9 cellular contexts compared by ENCODE assay signal in genomic region chr3:23161896-23162570, GRCh38. TPM values are rescaled to one million over a fixed set of nuclear protein-coding genes. Genes with fewer than 3 reads are reported as not detected.
DNase-seq lines count a peak whose midpoint lies in the region; ATAC-seq and TF ChIP-seq lines count a peak whose summit lies in the region.
"Had no signal": no experiment of that assay in that cellular context is flagged by ENCODE, and none has a peak within 500 bp of the region (broad histone marks: within the 10 kb centered on the region; RNA-seq: fewer than 3 reads in every experiment).

No MANE protein-coding gene starts in this region.

- no peaks in the 10 kb centered on the region for H3K27me3 ChIP-seq in testis

- intact Hi-C loops in testis (cut with DNase I; ENCODE audit: low total_unique reads): no loop called here

- H3K27me3 Mint-ChIP-seq in stimulated activated memory B cell treated with anti-CD40 and anti-IgM and Interleukin-4, amounts not matched to agents 10 μg/mL and 1 μg/mL and 100 μg/mL, for 72 hours: no peaks in the 10 kb centered on the region

- peak; percentile 76 for ATAC-seq in GM19035 (IDR thresholded peaks at IDR 0.05; ENCODE audit: unreplicated experiment)
- peak; percentile 72 for ATAC-seq in HG02642 (IDR thresholded peaks at IDR 0.05; ENCODE audit: poor library complexity, unreplicated experiment)
- ATAC-seq in stimulated activated memory B cell treated with anti-CD40 and anti-IgM and Interleukin-4, amounts not matched to agents 10 μg/mL and 1 μg/mL and 100 μg/mL, for 72 hours: peak; percentile 74
- ATAC-seq: natural killer cell treated with Interleukin-12 subunit alpha and Interleukin-12 subunit beta and Interleukin-15 and Interleukin-18, amount 100 ng/mL, for 72 hours had no signal

- H3K27ac Mint-ChIP-seq in stimulated activated memory B cell treated with anti-CD40 and anti-IgM and Interleukin-4, amounts not matched to agents 10 μg/mL and 1 μg/mL and 100 μg/mL, for 72 hours: peak overlapping the region; percentile 62
- H3K27ac Mint-ChIP-seq: natural killer cell treated with Interleukin-12 subunit alpha and Interleukin-12 subunit beta and Interleukin-15 and Interleukin-18, amount 100 ng/mL, for 72 hours had no signal

- WGBS in testis, 2 donors: 75 to 76% methylated on average over 10 of the region's 10 CpGs

- H3K4me3 ChIP-seq in testis: no peak overlapping the region

- no peak overlapping the region for H3K27ac ChIP-seq in testis
- H3K27ac ChIP-seq: HL-60 had no signal

- peaks cover 37% of the 10 kb centered on the region for H3K4me1 Mint-ChIP-seq in stimulated activated memory B cell treated with anti-CD40 and anti-IgM and Interleukin-4, amounts not matched to agents 10 μg/mL and 1 μg/mL and 100 μg/mL, for 72 hours

- no peak for TF ChIP-seq POLR2A in testis (IDR thresholded peaks at IDR 0.05)

- H3K4me3 Mint-ChIP-seq in stimulated activated memory B cell treated with anti-CD40 and anti-IgM and Interleukin-4, amounts not matched to agents 10 μg/mL and 1 μg/mL and 100 μg/mL, for 72 hours: peak overlapping the region; percentile 58
- H3K4me3 Mint-ChIP-seq: natural killer cell treated with Interleukin-12 subunit alpha and Interleukin-12 subunit beta and Interleukin-15 and Interleukin-18, amount 100 ng/mL, for 72 hours had no signal

- H3K9me3 Mint-ChIP-seq in stimulated activated memory B cell treated with anti-CD40 and anti-IgM and Interleukin-4, amounts not matched to agents 10 μg/mL and 1 μg/mL and 100 μg/mL, for 72 hours: no peaks in the 10 kb centered on the region
- H3K9me3 Mint-ChIP-seq: natural killer cell treated with Interleukin-12 subunit alpha and Interleukin-12 subunit beta and Interleukin-15 and Interleukin-18, amount 100 ng/mL, for 72 hours had no signal

- H3K36me3 Mint-ChIP-seq in stimulated activated memory B cell treated with anti-CD40 and anti-IgM and Interleukin-4, amounts not matched to agents 10 μg/mL and 1 μg/mL and 100 μg/mL, for 72 hours: no peaks in the 10 kb centered on the region
- H3K36me3 Mint-ChIP-seq: natural killer cell treated with Interleukin-12 subunit alpha and Interleukin-12 subunit beta and Interleukin-15 and Interleukin-18, amount 100 ng/mL, for 72 hours had no signal

- DNase-seq in LoVo (ENCODE audit: low spot score) (peak; percentile 9), testis (no peak), amygdala (lab: John Stamatoyannopoulos, UW) (no peak)
- DNase-seq in activated CD8-positive, alpha-beta memory T cell treated with anti-CD3 and anti-CD28 coated beads, Interleukin-2, amount 50 U/mL, for 48 hours: no peak

- no peaks in the 10 kb centered on the region for H3K9me3 ChIP-seq in testis

- H3K36me3 ChIP-seq in testis (ENCODE audit: low read depth, missing control alignments): no peaks in the 10 kb centered on the region

- no peaks in the 10 kb centered on the region for H3K4me1 ChIP-seq in testis

- no peak for TF ChIP-seq CTCF in testis (IDR thresholded peaks at IDR 0.05)

RNA-seq across cellular contexts. Expression of gene UBE2E2, which starts 41.1 kb away (rescaled TPM):
- total RNA-seq in testis: 10 to 100 TPM; 48.7 to 94.2 TPM
- 45.5 TPM for polyA plus RNA-seq in testis (ENCODE audit: insufficient read depth, low read depth, low replicate concordance)
